ENCODE assay signal across 11 cellular contexts in the genomic region with DNA sequence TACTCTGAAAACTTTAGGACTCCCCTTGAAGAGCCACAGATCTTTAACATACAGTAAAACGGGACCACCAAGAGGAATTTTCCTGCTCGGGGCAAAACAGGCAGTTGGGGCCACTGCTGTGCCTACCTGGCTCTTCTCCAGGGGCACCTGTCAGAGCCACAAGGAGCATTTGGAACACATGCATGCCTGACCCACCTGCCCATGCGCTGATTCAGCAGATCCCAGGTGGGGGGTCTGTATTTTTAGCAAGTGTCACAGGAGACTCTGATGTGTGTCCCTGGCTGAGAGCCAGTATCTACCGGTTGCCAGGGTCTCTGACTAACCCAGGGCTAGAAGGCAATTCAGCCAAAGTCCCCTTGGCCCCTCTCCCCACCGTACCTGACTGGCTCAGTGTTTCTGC. TPM values are rescaled to one million over a fixed set of nuclear protein-coding genes. Genes with fewer than 3 reads are reported as not detected.
DNase-seq lines count a peak whose midpoint lies in the region; ATAC-seq and TF ChIP-seq lines count a peak whose summit lies in the region.
"Had no signal": no experiment of that assay in that cellular context is flagged by ENCODE, and none has a peak within 500 bp of the region (broad histone marks: within the 10 kb centered on the region; RNA-seq: fewer than 3 reads in every experiment).

No MANE protein-coding gene starts in this region.

- peaks cover 42% of the 10 kb centered on the region for H3K4me1 ChIP-seq in RWPE2 (ENCODE audit: insufficient read depth, poor library complexity, severe bottlenecking)
- peaks cover 51 to 99% (median 98%) of the 10 kb centered on the region in 5 donors for H3K4me1 ChIP-seq in subcutaneous abdominal adipose tissue (ENCODE audit: control insufficient read depth in 5 of 5, insufficient read depth in 5 of 5, low read length in 5 of 5)

- no peaks in the 10 kb centered on the region for H3K9me3 Mint-ChIP-seq in activated CD4-positive, alpha-beta T cell treated with anti-CD3 and anti-CD28 coated beads for 36 hours (ENCODE audit: low read depth)
- H3K9me3 Mint-ChIP-seq in immature natural killer cell = no peaks in the 10 kb centered on the region
- H3K9me3 Mint-ChIP-seq: T-helper 1 cell treated with Interleukin-12 subunit alpha and Interleukin-12 subunit beta and Interleukin-4 antibody, amounts not matched to agents 30 μg/mL and 1 μg/mL, for 36 hours had no signal

- peak overlapping the region; percentile 70 for H3K27ac ChIP-seq in RWPE2 (ENCODE audit: poor library complexity, severe bottlenecking)
- H3K27ac ChIP-seq in subcutaneous abdominal adipose tissue (ENCODE audit: low read depth, low read length) = peak overlapping the region; percentile 98

- no peak for DNase-seq in activated CD4-positive, alpha-beta T cell treated with anti-CD3 and anti-CD28 coated beads for 36 hours
- DNase-seq in activated CD4-positive, alpha-beta T cell treated with anti-CD3 and anti-CD28 coated beads for 1 hour = no peak
- DNase-seq in RWPE2 (ENCODE audit: low spot score) (no peak), immature natural killer cell (no peak), glomerular visceral epithelial cell (ENCODE audit: extremely low spot score) (no peak)
- DNase-seq: ACHN had no signal

- no peaks in the 10 kb centered on the region for H3K9me3 ChIP-seq in RWPE2 (ENCODE audit: severe bottlenecking)
- H3K9me3 ChIP-seq in subcutaneous abdominal adipose tissue (ENCODE audit: control insufficient read depth in 5 of 5, low read length in 5 of 5) = no peaks in the 10 kb centered on the region
- H3K9me3 ChIP-seq: pancreas had no signal

- H3K4me3 ChIP-seq in RWPE2 (ENCODE audit: severe bottlenecking) (no peak overlapping the region), subcutaneous abdominal adipose tissue (ENCODE audit: low read depth in 1 of 5, low read length in 5 of 5) (peak overlapping the region in 1 of 5 donors; percentile 12)
- H3K4me3 ChIP-seq: pancreas had no signal

- intact Hi-C loops in activated CD4-positive, alpha-beta T cell treated with anti-CD3 and anti-CD28 coated beads for 36 hours (cut with DNase I, micrococcal nuclease) = no loop called here

- POLR2A ChIA-PET in activated CD4-positive, alpha-beta T cell treated with anti-CD3 and anti-CD28 coated beads for 36 hours (lab: Charles Lee) = interaction anchor here (0.6 kb wide), 1 partner anchor 122 kb away, joined by 4 read pairs; no protein-coding TSS in a partner anchor

- peak overlapping the region; percentile 46 for H3K4me3 Mint-ChIP-seq in activated CD4-positive, alpha-beta T cell treated with anti-CD3 and anti-CD28 coated beads for 36 hours
- H3K4me3 Mint-ChIP-seq in immature natural killer cell = peak overlapping the region in 1 of 5 donors; percentile 41
- H3K4me3 Mint-ChIP-seq: T-helper 1 cell treated with Interleukin-12 subunit alpha and Interleukin-12 subunit beta and Interleukin-4 antibody, amounts not matched to agents 30 μg/mL and 1 μg/mL, for 36 hours had no signal

- no peak overlapping the region for H3K9ac ChIP-seq in subcutaneous abdominal adipose tissue (ENCODE audit: low read length in 5 of 5)

- peaks cover 2% of the 10 kb centered on the region for H3K36me3 Mint-ChIP-seq in activated CD4-positive, alpha-beta T cell treated with anti-CD3 and anti-CD28 coated beads for 36 hours (ENCODE audit: low read depth)
- H3K36me3 Mint-ChIP-seq in immature natural killer cell = no peaks in the 10 kb centered on the region

- peak overlapping the region; percentile 86 for H3K27ac Mint-ChIP-seq in activated CD4-positive, alpha-beta T cell treated with anti-CD3 and anti-CD28 coated beads for 36 hours
- peak overlapping the region in 5 of 6 donors; percentile 37 to 87 (median 64) for H3K27ac Mint-ChIP-seq in immature natural killer cell

- peaks cover 91% of the 10 kb centered on the region for H3K4me1 Mint-ChIP-seq in activated CD4-positive, alpha-beta T cell treated with anti-CD3 and anti-CD28 coated beads for 36 hours
- peaks cover 96 to 97% of the 10 kb centered on the region in 2 donors for H3K4me1 Mint-ChIP-seq in immature natural killer cell

- CTCF ChIA-PET in activated CD4-positive, alpha-beta T cell treated with anti-CD3 and anti-CD28 coated beads for 36 hours (lab: Charles Lee) = interaction anchor here (0.6 to 2.1 kb wide), 3 partner anchors 11 to 65 kb away, joined by 3 to 7 read pairs (median 4); no protein-coding TSS in a partner anchor

- H3K27me3 Mint-ChIP-seq in activated CD4-positive, alpha-beta T cell treated with anti-CD3 and anti-CD28 coated beads for 36 hours = no peaks in the 10 kb centered on the region
- peaks cover 0 to 7% (median 5%) of the 10 kb centered on the region in 3 donors for H3K27me3 Mint-ChIP-seq in immature natural killer cell (ENCODE audit: low read depth in 3 of 3)

- H3K36me3 ChIP-seq in RWPE2 (ENCODE audit: low read depth) (peaks cover 4% of the 10 kb centered on the region), subcutaneous abdominal adipose tissue (ENCODE audit: control insufficient read depth in 5 of 5, insufficient read depth in 5 of 5, low read length in 5 of 5) (peaks cover 0 to 7% (median 0%) of the 10 kb centered on the region in 5 donors)
- H3K36me3 ChIP-seq: pancreas had no signal

- no peak for TF ChIP-seq CTCF in RWPE2 (IDR thresholded peaks at IDR 0.05; ENCODE audit: poor library complexity, severe bottlenecking)

- no peak for ATAC-seq in activated CD4-positive, alpha-beta T cell treated with anti-CD3 and anti-CD28 coated beads for 36 hours
- ATAC-seq in RWPE2 (ENCODE audit: low read depth) (no peak), HG02610 (IDR thresholded peaks at IDR 0.05; ENCODE audit: unreplicated experiment) (no peak), HG03432 (IDR thresholded peaks at IDR 0.05; ENCODE audit: unreplicated experiment) (no peak)

- H3K27me3 ChIP-seq in RWPE2 (ENCODE audit: insufficient read depth, poor library complexity, severe bottlenecking) (no peaks in the 10 kb centered on the region), subcutaneous abdominal adipose tissue (ENCODE audit: control insufficient read depth in 5 of 5, insufficient read depth in 4 of 5, low read length in 5 of 5) (no peaks in the 10 kb centered on the region)
- H3K27me3 ChIP-seq: pancreas had no signal

RNA-seq across cellular contexts. Expression of a gene that starts 6.5 kb away (rescaled TPM):
- 10 to 100 TPM; 80.9 to 85.4 TPM for total RNA-seq in activated CD4-positive, alpha-beta T cell treated with anti-CD3 and anti-CD28 coated beads for 36 hours
- 10 to 100 TPM; 30.6 to 51.8 (median 36.5) TPM for polyA plus RNA-seq in immature natural killer cell

RNA-seq across cellular contexts. Expression of a gene that starts 21.5 kb away (rescaled TPM):
- under 1 TPM; 0.53 to 0.75 TPM for total RNA-seq in activated CD4-positive, alpha-beta T cell treated with anti-CD3 and anti-CD28 coated beads for 36 hours
- polyA plus RNA-seq in immature natural killer cell = under 1 TPM in 2 of 3 donors, not detected in 1; 0.40 to 0.95 TPM

RNA-seq across cellular contexts. Expression of a gene that starts 57.4 kb away (rescaled TPM):
- 10 to 100 TPM; 30.7 to 56.9 TPM for total RNA-seq in activated CD4-positive, alpha-beta T cell treated with anti-CD3 and anti-CD28 coated beads for 36 hours
- polyA plus RNA-seq in immature natural killer cell = 10 to 100 TPM; 22.2 to 38.6 (median 23.4) TPM
